Comparison of ENCODE assay signal across 12 cellular contexts in the genomic region with DNA sequence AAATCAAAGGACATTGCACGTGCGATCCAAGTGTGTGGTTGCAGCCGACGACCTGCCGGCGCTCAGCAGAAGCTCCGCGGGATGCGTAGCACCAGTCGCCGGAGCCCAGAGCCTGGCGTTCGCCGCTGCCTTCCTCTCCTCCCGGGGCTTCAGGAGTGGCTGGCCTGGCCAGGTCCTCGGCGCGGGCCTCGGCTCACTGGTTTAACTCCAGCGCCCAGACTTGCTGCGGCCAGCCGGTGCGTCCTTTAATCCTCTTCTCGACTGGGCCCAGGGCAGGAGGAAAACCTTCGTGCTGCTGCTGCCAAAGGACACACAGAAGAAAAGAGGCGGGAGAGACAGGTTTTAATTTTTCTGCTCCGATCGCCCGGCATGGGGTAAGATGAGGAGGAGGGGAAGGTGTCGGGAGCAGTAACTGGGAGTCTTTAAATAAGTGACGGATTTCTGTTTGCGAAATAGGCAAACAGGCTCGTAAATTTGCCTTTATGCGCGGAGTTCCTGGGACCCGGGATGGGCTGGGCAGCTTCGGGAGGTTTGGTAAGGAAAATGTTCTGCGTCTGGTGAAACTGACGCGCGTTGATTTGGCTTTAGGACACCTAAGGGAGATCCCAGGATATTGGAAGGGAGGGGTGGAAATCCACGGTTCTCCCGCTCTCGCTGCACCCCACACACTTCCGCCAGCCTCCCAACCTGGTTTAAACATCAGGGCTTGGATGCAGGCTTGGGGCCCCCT. TPM values are rescaled to one million over a fixed set of nuclear protein-coding genes. Genes with fewer than 3 reads are reported as not detected.
DNase-seq lines count a peak whose midpoint lies in the region; ATAC-seq, FAIRE-seq and TF ChIP-seq lines count a peak whose summit lies in the region.
"Had no signal": no experiment of that assay in that cellular context is flagged by ENCODE, and none has a peak within 500 bp of the region (broad histone marks: within the 10 kb centered on the region; RNA-seq: fewer than 3 reads in every experiment).

No MANE protein-coding gene starts in this region.

- no peak for FAIRE-seq in keratinocyte (lab: Jason Lieb, UNC)

- H3K4me3 ChIP-seq in keratinocyte (ENCODE audit: control insufficient read depth in 2 of 3, extremely low read depth in 1 of 3, insufficient read depth in 2 of 3, low read depth in 1 of 3, low read length in 3 of 3), result no peak overlapping the region
- no peak overlapping the region for H3K4me3 ChIP-seq in effector memory CD4-positive, alpha-beta T cell (ENCODE audit: insufficient read depth, low read depth, low read length, poor library complexity, severe bottlenecking)

- peak overlapping the region; percentile 29 for H3K4me2 ChIP-seq in keratinocyte (ENCODE audit: control insufficient read depth, extremely low read depth, insufficient read depth, low read depth, low read length)

- no peaks in the 10 kb centered on the region for H3K36me3 Mint-ChIP-seq in activated T-cell treated with anti-CD3 and anti-CD28 coated beads, Interleukin-2, amount 50 U/mL, for 4 hours (ENCODE audit: insufficient read depth)
- H3K36me3 Mint-ChIP-seq in activated CD8-positive, alpha-beta T cell treated with anti-CD3 and anti-CD28 coated beads for 36 hours (ENCODE audit: low read depth), result no peaks in the 10 kb centered on the region
- peaks cover 4% of the 10 kb centered on the region for H3K36me3 Mint-ChIP-seq in stimulated activated naive CD8-positive, alpha-beta T cell treated with anti-CD3 and anti-CD28 coated beads, Interleukin-15, Interleukin-2, amounts not matched to agents 100 ng/mL and 50 ng/mL, for 24 hours (ENCODE audit: low read depth)

- no peak overlapping the region for H3K27ac ChIP-seq in keratinocyte (ENCODE audit: control insufficient read depth, insufficient read depth, low read length)
- no peak overlapping the region for H3K27ac ChIP-seq in effector memory CD4-positive, alpha-beta T cell (ENCODE audit: insufficient read depth, low read length, poor library complexity, severe bottlenecking)

- dilution Hi-C loops in keratinocyte (cut with MboI; ENCODE audit: extremely low pct_ligation_motif_present, low sequenced_read_pairs), result loop anchor here (10.0 kb wide), 1 partner anchor 129 kb away; no protein-coding TSS in a partner anchor

- POLR2A ChIA-PET in activated CD8-positive, alpha-beta T cell treated with anti-CD3 and anti-CD28 coated beads for 36 hours (lab: Charles Lee), result interaction anchor here (1.4 kb wide), 1 partner anchor 9 kb away, joined by 4 read pairs; no protein-coding TSS in a partner anchor

- no peaks in the 10 kb centered on the region for H3K9me1 ChIP-seq in keratinocyte (ENCODE audit: control insufficient read depth, extremely low read depth, insufficient read depth, low read length)

- H3K9me3 Mint-ChIP-seq in activated T-cell treated with anti-CD3 and anti-CD28 coated beads, Interleukin-2, amount 50 U/mL, for 4 hours, result no peaks in the 10 kb centered on the region
- H3K9me3 Mint-ChIP-seq in activated CD8-positive, alpha-beta T cell treated with anti-CD3 and anti-CD28 coated beads for 36 hours, result no peaks in the 10 kb centered on the region
- H3K9me3 Mint-ChIP-seq in stimulated activated naive CD8-positive, alpha-beta T cell treated with anti-CD3 and anti-CD28 coated beads, Interleukin-15, Interleukin-2, amounts not matched to agents 100 ng/mL and 50 ng/mL, for 24 hours, result no peaks in the 10 kb centered on the region

- peak overlapping the region; percentile 13 for H3K4me3 Mint-ChIP-seq in activated T-cell treated with anti-CD3 and anti-CD28 coated beads, Interleukin-2, amount 50 U/mL, for 4 hours
- peak overlapping the region; percentile 20 for H3K4me3 Mint-ChIP-seq in activated CD8-positive, alpha-beta T cell treated with anti-CD3 and anti-CD28 coated beads for 36 hours
- H3K4me3 Mint-ChIP-seq in stimulated activated naive CD8-positive, alpha-beta T cell treated with anti-CD3 and anti-CD28 coated beads, Interleukin-15, Interleukin-2, amounts not matched to agents 100 ng/mL and 50 ng/mL, for 24 hours, result peak overlapping the region; percentile 4

- peaks cover 86% of the 10 kb centered on the region for H3K27me3 Mint-ChIP-seq in activated T-cell treated with anti-CD3 and anti-CD28 coated beads, Interleukin-2, amount 50 U/mL, for 4 hours (ENCODE audit: low read depth)
- peaks cover 85% of the 10 kb centered on the region for H3K27me3 Mint-ChIP-seq in activated CD8-positive, alpha-beta T cell treated with anti-CD3 and anti-CD28 coated beads for 36 hours
- H3K27me3 Mint-ChIP-seq in stimulated activated naive CD8-positive, alpha-beta T cell treated with anti-CD3 and anti-CD28 coated beads, Interleukin-15, Interleukin-2, amounts not matched to agents 100 ng/mL and 50 ng/mL, for 24 hours, result peaks cover 85% of the 10 kb centered on the region

- H3K4me1 ChIP-seq in keratinocyte (ENCODE audit: control insufficient read depth, extremely low read depth, insufficient read depth, low read length), result peaks cover 2% of the 10 kb centered on the region
- peaks cover 75% of the 10 kb centered on the region for H3K4me1 ChIP-seq in effector memory CD4-positive, alpha-beta T cell (ENCODE audit: control insufficient read depth, insufficient read depth, low read length, poor library complexity, severe bottlenecking)

- no peak overlapping the region for H3K9ac ChIP-seq in keratinocyte (ENCODE audit: control insufficient read depth, extremely low read depth, insufficient read depth, low read length)

- H3K4me1 Mint-ChIP-seq in activated T-cell treated with anti-CD3 and anti-CD28 coated beads, Interleukin-2, amount 50 U/mL, for 4 hours (ENCODE audit: low read depth), result peaks cover 56% of the 10 kb centered on the region
- peaks cover 56% of the 10 kb centered on the region for H3K4me1 Mint-ChIP-seq in activated CD8-positive, alpha-beta T cell treated with anti-CD3 and anti-CD28 coated beads for 36 hours (ENCODE audit: low read depth)
- H3K4me1 Mint-ChIP-seq in stimulated activated naive CD8-positive, alpha-beta T cell treated with anti-CD3 and anti-CD28 coated beads, Interleukin-15, Interleukin-2, amounts not matched to agents 100 ng/mL and 50 ng/mL, for 24 hours (ENCODE audit: low read depth), result peaks cover 54% of the 10 kb centered on the region

- DNase-seq in activated T-cell treated with anti-CD3 and anti-CD28 coated beads, Interleukin-2, amount 50 U/mL, for 4 hours, result no peak
- DNase-seq in activated T-cell treated with anti-CD3 and anti-CD28 coated beads for 4 hours (no peak), keratinocyte (ENCODE audit: low read depth, low spot score) (no peak), NCI-H1417 (lab: John Stamatoyannopoulos, UW) (no peak), midbrain (lab: John Stamatoyannopoulos, UW) (no peak)
- no peak for DNase-seq in activated CD8-positive, alpha-beta T cell treated with anti-CD3 and anti-CD28 coated beads for 36 hours
- DNase-seq in effector memory CD4-positive, alpha-beta T cell, result no peak
- DNase-seq: hypothalamus had no signal

- ATAC-seq in activated T-cell treated with anti-CD3 and anti-CD28 coated beads, Interleukin-2, amount 50 U/mL, for 4 hours, result no peak
- no peak for ATAC-seq in activated CD8-positive, alpha-beta T cell treated with anti-CD3 and anti-CD28 coated beads for 36 hours

- no peaks in the 10 kb centered on the region for H3K36me3 ChIP-seq in keratinocyte (ENCODE audit: control insufficient read depth in 2 of 2, extremely low read depth in 1 of 2, insufficient read depth in 2 of 2, low read length in 2 of 2)
- H3K36me3 ChIP-seq in effector memory CD4-positive, alpha-beta T cell (ENCODE audit: control insufficient read depth, insufficient read depth, low read length), result no peaks in the 10 kb centered on the region

- peaks cover 98% of the 10 kb centered on the region for H3K27me3 ChIP-seq in keratinocyte (ENCODE audit: control insufficient read depth, extremely low read depth, insufficient read depth, low read length)
- peaks cover 85% of the 10 kb centered on the region for H3K27me3 ChIP-seq in effector memory CD4-positive, alpha-beta T cell (replicated peaks; ENCODE audit: control insufficient read depth, insufficient read depth, low read length, poor library complexity, severe bottlenecking)

- no peak overlapping the region for H3K27ac Mint-ChIP-seq in activated CD8-positive, alpha-beta T cell treated with anti-CD3 and anti-CD28 coated beads for 36 hours
- H3K27ac Mint-ChIP-seq in stimulated activated naive CD8-positive, alpha-beta T cell treated with anti-CD3 and anti-CD28 coated beads, Interleukin-15, Interleukin-2, amounts not matched to agents 100 ng/mL and 50 ng/mL, for 24 hours, result peak overlapping the region; percentile 13

- no peaks in the 10 kb centered on the region for H4K20me1 ChIP-seq in keratinocyte (ENCODE audit: control insufficient read depth, extremely low read depth, insufficient read depth, low read length)

- intact Hi-C loops in activated CD8-positive, alpha-beta T cell treated with anti-CD3 and anti-CD28 coated beads for 36 hours (cut with micrococcal nuclease), result no loop called here

- no peak overlapping the region for H2AFZ ChIP-seq in keratinocyte (ENCODE audit: control insufficient read depth, low read length)

- no peaks in the 10 kb centered on the region for H3K79me2 ChIP-seq in keratinocyte (ENCODE audit: control insufficient read depth, insufficient read depth, low read length)

- no peak for TF ChIP-seq CTCF in activated CD8-positive, alpha-beta T cell treated with anti-CD3 and anti-CD28 coated beads for 36 hours (IDR thresholded peaks at IDR 0.05)
- TF ChIP-seq CTCF in keratinocyte (optimal IDR thresholded peaks at IDR 0.05 in 1 of 3, IDR thresholded peaks at IDR 0.05 in 1 of 3, conservative IDR thresholded peaks at IDR 0.05 in 1 of 3; ENCODE audit: extremely low read depth in 1 of 3, insufficient read depth in 2 of 3, low read length in 3 of 3), result no peak

- CTCF ChIA-PET in activated CD8-positive, alpha-beta T cell treated with anti-CD3 and anti-CD28 coated beads for 36 hours (lab: Charles Lee), result interaction anchor here (1.2 to 3.8 kb wide), 4 partner anchors 8 to 9 kb away, joined by 4 to 15 read pairs (median 6); no protein-coding TSS in a partner anchor

- H3K9me3 ChIP-seq in keratinocyte (ENCODE audit: control insufficient read depth, low read depth, low read length), result no peaks in the 10 kb centered on the region
- H3K9me3 ChIP-seq in effector memory CD4-positive, alpha-beta T cell (ENCODE audit: control insufficient read depth, low read length), result no peaks in the 10 kb centered on the region

RNA-seq across cellular contexts. Expression of gene HAND1, which starts 2.2 kb away (rescaled TPM):
- not detected for total RNA-seq in activated T-cell treated with anti-CD3 and anti-CD28 coated beads, Interleukin-2, amount 50 U/mL, for 4 hours
- total RNA-seq in activated CD8-positive, alpha-beta T cell treated with anti-CD3 and anti-CD28 coated beads for 36 hours, result not detected
- polyA plus RNA-seq in keratinocyte, result not detected in 3 replicates
- polyA plus RNA-seq in keratinocyte (2011; ENCODE audit: low read depth), result not detected
- polyA plus RNA-seq in keratinocyte (2011; cell fraction: cytosol; rRNA removed), result not detected in 2 replicates
- polyA plus RNA-seq in keratinocyte (2011; cell fraction: nucleus; rRNA removed), result not detected in 2 replicates
- polyA plus RNA-seq in keratinocyte (2012; ENCODE audit: low replicate concordance), result not detected in 2 replicates
- not detected in 3 replicates for polyA minus RNA-seq in keratinocyte
- polyA minus RNA-seq in keratinocyte (2011; cell fraction: cytosol; rRNA and poly(A)+ RNA removed), result not detected
- polyA minus RNA-seq in keratinocyte (2011; cell fraction: nucleus; rRNA and poly(A)+ RNA removed), result not detected in 2 replicates
- total RNA-seq: activated T-helper 2 cell treated with anti-CD3 and anti-CD28 coated beads, Interferon-gamma antibody, Interleukin-2, Interleukin-4, amounts not matched to agents 10 μg/mL and 5 μg/mL and 100 μg/mL, durations not matched to agents 14 hours and 24 hours and 36 hours; NCI-H460; osteocyte had no signal

RNA-seq across cellular contexts. Expression of gene SAP30L, which starts 30.0 kb away (rescaled TPM):
- 10 to 100 TPM; 22.5 to 27.0 (median 24.0) TPM for total RNA-seq in activated T-cell treated with anti-CD3 and anti-CD28 coated beads, Interleukin-2, amount 50 U/mL, for 4 hours
- total RNA-seq in activated CD8-positive, alpha-beta T cell treated with anti-CD3 and anti-CD28 coated beads for 36 hours, result 10 to 100 TPM; 24.6 to 31.7 TPM
- 19.8 to 42.1 TPM (median 29.1 TPM) in 3 replicates for polyA plus RNA-seq in keratinocyte
- polyA plus RNA-seq in keratinocyte (2011; ENCODE audit: low read depth), result 55.9 TPM
- 24.2 and 44.2 TPM in 2 replicates for polyA plus RNA-seq in keratinocyte (2011; cell fraction: cytosol; rRNA removed)
- 29.2 and 37.2 TPM in 2 replicates for polyA plus RNA-seq in keratinocyte (2011; cell fraction: nucleus; rRNA removed)
- 27.9 and 30.3 TPM in 2 replicates for polyA plus RNA-seq in keratinocyte (2012; ENCODE audit: low replicate concordance)
- 5.7 to 13.0 TPM (median 11.3 TPM) in 3 replicates for polyA minus RNA-seq in keratinocyte
- polyA minus RNA-seq in keratinocyte (2011; cell fraction: cytosol; rRNA and poly(A)+ RNA removed), result 13.6 TPM
- polyA minus RNA-seq in keratinocyte (2011; cell fraction: nucleus; rRNA and poly(A)+ RNA removed), result 5.3 and 8.4 TPM in 2 replicates
